ENCODE assay signal across 15 cellular contexts in the genomic region with DNA sequence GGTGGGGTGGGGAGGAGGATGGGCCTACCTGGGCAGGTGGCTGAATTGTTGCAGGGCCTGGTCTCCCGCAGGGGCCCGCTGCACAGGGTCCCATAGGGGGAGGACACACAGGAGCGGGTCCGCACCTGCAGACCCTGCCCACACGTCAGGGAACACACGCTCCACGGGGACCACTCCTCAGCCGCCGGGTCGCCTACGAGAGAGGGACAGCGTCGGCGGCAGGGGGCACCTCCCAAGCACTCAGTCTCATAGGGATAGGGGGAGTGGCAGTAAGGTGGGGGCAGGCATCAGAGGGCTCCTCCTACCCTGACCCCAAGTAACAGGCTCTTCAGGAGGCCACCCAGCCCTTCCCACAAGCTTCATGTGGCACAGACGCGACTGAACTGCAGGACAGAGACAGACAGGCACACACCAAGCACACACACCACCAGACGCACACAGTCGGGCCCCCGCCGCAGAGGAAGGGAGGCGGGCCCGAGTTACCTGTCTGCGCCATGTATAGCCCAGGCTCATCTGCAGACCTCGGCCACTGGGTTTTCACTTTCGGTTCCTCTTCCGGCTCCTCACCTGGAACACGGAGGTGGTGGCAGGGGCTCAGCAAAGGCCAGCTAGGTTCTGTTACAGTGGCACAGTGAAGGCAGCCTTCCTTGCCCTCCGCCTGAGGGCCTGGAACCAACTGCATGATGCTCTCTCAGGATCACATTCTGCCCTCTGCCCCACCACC.
DNase-seq lines count a peak whose midpoint lies in the region; ATAC-seq and TF ChIP-seq lines count a peak whose summit lies in the region.
"Had no signal": no experiment of that assay in that cellular context is flagged by ENCODE, and none has a peak within 500 bp of the region (broad histone marks: within the 10 kb centered on the region; RNA-seq: fewer than 3 reads in every experiment).

No MANE protein-coding gene starts in this region.

- no peaks in the 10 kb centered on the region for H3K36me3 Mint-ChIP-seq in central memory CD8-positive, alpha-beta T cell (ENCODE audit: insufficient read depth)
- H3K36me3 Mint-ChIP-seq: type B pancreatic cell had no signal

- peak overlapping the region; percentile 36 for H3K4me3 ChIP-seq in DOHH2 (ENCODE audit: low read length)

- H3F3A ChIP-seq in DOHH2 (ENCODE audit: control insufficient read depth, insufficient read depth) = peaks cover 3% of the 10 kb centered on the region

- peaks cover 12% of the 10 kb centered on the region for H3K27me3 ChIP-seq in DOHH2 (ENCODE audit: control insufficient read depth, low read length)

- peaks cover 4% of the 10 kb centered on the region; the same call in 1 of the 2 replicates for H4K20me1 ChIP-seq in DOHH2 (ENCODE audit: control insufficient read depth, insufficient read depth, low read depth, low read length)

- peak overlapping the region; percentile 61 for H3K4me2 ChIP-seq in DOHH2 (ENCODE audit: low read length)
- H3K4me2 ChIP-seq: KMS-11 had no signal

- no peak for TF ChIP-seq CTCF in DOHH2 (IDR thresholded peaks at IDR 0.05; ENCODE audit: low read depth, low read length, poor library complexity, severe bottlenecking)

- ATAC-seq in GM19395 (IDR thresholded peaks at IDR 0.05; ENCODE audit: unreplicated experiment) (peak; percentile 73), HG03103 (IDR thresholded peaks at IDR 0.05; ENCODE audit: low read depth, unreplicated experiment) (peak; percentile 53), HG03457 (IDR thresholded peaks at IDR 0.05; ENCODE audit: unreplicated experiment) (no peak), HG02840 (IDR thresholded peaks at IDR 0.05; ENCODE audit: low FRiP score, unreplicated experiment) (no peak)
- ATAC-seq in central memory CD8-positive, alpha-beta T cell (replicated peaks; ENCODE audit: extremely low read depth, poor library complexity, severe bottlenecking) = peak; percentile 21
- ATAC-seq: activated naive CD8-positive, alpha-beta T cell treated with anti-CD3 and anti-CD28 coated beads, Interleukin-2, amount 50 U/mL, for 24 hours; right cardiac atrium had no signal

- no peak for DNase-seq in central memory CD8-positive, alpha-beta T cell (ENCODE audit: low spot score in 2 of 2)
- no peak for DNase-seq in pons (ENCODE audit: low spot score)
- DNase-seq in UCSD-AML1 (lab: John Stamatoyannopoulos, UW; ENCODE audit: unreplicated experiment) = no peak
- DNase-seq: activated CD8-positive, alpha-beta memory T cell treated with anti-CD3 and anti-CD28 coated beads for 24 hours; activated naive CD8-positive, alpha-beta T cell treated with anti-CD3 and anti-CD28 coated beads, Interleukin-2, amount 50 U/mL, for 24 hours; EL; T1000 had no signal

- H3K36me3 ChIP-seq in DOHH2 (ENCODE audit: control insufficient read depth, low read length) = no peaks in the 10 kb centered on the region

- no peaks in the 10 kb centered on the region for H3K27me3 Mint-ChIP-seq in central memory CD8-positive, alpha-beta T cell
- H3K27me3 Mint-ChIP-seq: activated naive CD8-positive, alpha-beta T cell treated with anti-CD3 and anti-CD28 coated beads, Interleukin-2, amount 50 U/mL, for 24 hours had no signal

- no peaks in the 10 kb centered on the region for H3K9me3 Mint-ChIP-seq in central memory CD8-positive, alpha-beta T cell
- H3K9me3 Mint-ChIP-seq: activated naive CD8-positive, alpha-beta T cell treated with anti-CD3 and anti-CD28 coated beads, Interleukin-2, amount 50 U/mL, for 24 hours; type B pancreatic cell had no signal

- peaks cover 29% of the 10 kb centered on the region for H3K4me1 Mint-ChIP-seq in central memory CD8-positive, alpha-beta T cell

- no peaks in the 10 kb centered on the region for H3K9me2 ChIP-seq in DOHH2 (replicated peaks; ENCODE audit: control insufficient read depth, low read length)

- H3K79me2 ChIP-seq in DOHH2 (ENCODE audit: control insufficient read depth, low read length) = no peaks in the 10 kb centered on the region

- peaks cover 30% of the 10 kb centered on the region for H3K4me1 ChIP-seq in DOHH2 (ENCODE audit: control insufficient read depth, low read length)

- H3K27ac ChIP-seq in DOHH2 (ENCODE audit: low read depth, low read length) = peak overlapping the region; percentile 25; the same call in 1 of the 2 replicates
- H3K27ac ChIP-seq: KMS-11 had no signal

- no peaks in the 10 kb centered on the region for H3K9me3 ChIP-seq in DOHH2 (ENCODE audit: control insufficient read depth, insufficient read depth, low read length)

- H3K27ac Mint-ChIP-seq in central memory CD8-positive, alpha-beta T cell (ENCODE audit: low read depth) = peak overlapping the region; percentile 63
- H3K27ac Mint-ChIP-seq: activated naive CD8-positive, alpha-beta T cell treated with anti-CD3 and anti-CD28 coated beads, Interleukin-2, amount 50 U/mL, for 24 hours; type B pancreatic cell had no signal

- H3K4me3 Mint-ChIP-seq in central memory CD8-positive, alpha-beta T cell = peak overlapping the region; percentile 45
- H3K4me3 Mint-ChIP-seq: activated naive CD8-positive, alpha-beta T cell treated with anti-CD3 and anti-CD28 coated beads, Interleukin-2, amount 50 U/mL, for 24 hours; type B pancreatic cell had no signal

Comparison
In these comparisons a context has a peak if more than half of its experiments do, and no peak if none do; other contexts are left out.
1. ATAC-seq: peak in GM19395 (single experiment), HG03103 (single experiment) and central memory CD8-positive, alpha-beta T cell (single experiment); none in HG03457 (single experiment) and HG02840 (single experiment).